In genomic region chr1:83102630-83103071, GRCh38 we compare ENCODE assay signal across 12 cellular contexts.
DNase-seq lines count a peak whose midpoint lies in the region; ATAC-seq and TF ChIP-seq lines count a peak whose summit lies in the region.
"Had no signal": no experiment of that assay in that cellular context is flagged by ENCODE, and none has a peak within 500 bp of the region (broad histone marks: within the 10 kb centered on the region; RNA-seq: fewer than 3 reads in every experiment).

No MANE protein-coding gene starts in this region.

- no peak overlapping the region for H2BK15ac ChIP-seq in mesendoderm (replicated peaks; ENCODE audit: low read depth)

- no peak for TF ChIP-seq CTCF in WERI-Rb-1 (IDR thresholded peaks at IDR 0.05; ENCODE audit: low read depth, low read length)

- H3K79me1 ChIP-seq in mesendoderm (ENCODE audit: low read length): no peaks in the 10 kb centered on the region

- no peak overlapping the region for H3K4me3 ChIP-seq in WERI-Rb-1 (ENCODE audit: low read depth, low read length)
- H3K4me3 ChIP-seq in mesendoderm (ENCODE audit: low read length): no peak overlapping the region
- H3K4me3 ChIP-seq: coronary artery, neural progenitor cell, transverse colon had no signal

- no peak overlapping the region for H3K9ac ChIP-seq in mesendoderm (ENCODE audit: low read length)
- H3K9ac ChIP-seq: neural progenitor cell had no signal

- no peak overlapping the region for H2AK5ac ChIP-seq in mesendoderm (ENCODE audit: low read length)

- no peaks in the 10 kb centered on the region for H3K9me3 ChIP-seq in WERI-Rb-1 (ENCODE audit: severe bottlenecking)
- H3K9me3 ChIP-seq: transverse colon had no signal

- H4K8ac ChIP-seq in mesendoderm (ENCODE audit: low read depth, low read length): no peak overlapping the region

- H3K27me3 ChIP-seq in WERI-Rb-1 (ENCODE audit: insufficient read depth, low read depth, severe bottlenecking): no peaks in the 10 kb centered on the region
- no peaks in the 10 kb centered on the region for H3K27me3 ChIP-seq in mesendoderm (ENCODE audit: insufficient read depth, low read length, poor library complexity)
- H3K27me3 ChIP-seq: neural progenitor cell, transverse colon had no signal

- WGBS in mesendoderm (ENCODE audit: extremely low coverage, insufficient coverage, low lambda C conversion rate): no CpG with 5 or more reads among the region's 2 CpGs

- intact Hi-C loops in posterior vena cava (cut with DNase I): no loop called here

- no peaks in the 10 kb centered on the region for H3K36me3 ChIP-seq in WERI-Rb-1
- no peaks in the 10 kb centered on the region for H3K36me3 ChIP-seq in mesendoderm (ENCODE audit: control insufficient read depth, insufficient read depth, low read length)
- H3K36me3 ChIP-seq: neural progenitor cell, transverse colon had no signal

- no peaks in the 10 kb centered on the region for H3K79me2 ChIP-seq in mesendoderm (ENCODE audit: control insufficient read depth, insufficient read depth, low read length)

- no peak overlapping the region for H4K5ac ChIP-seq in mesendoderm (ENCODE audit: low read length)

- no peaks in the 10 kb centered on the region for H3K4me1 ChIP-seq in mesendoderm (ENCODE audit: control insufficient read depth, low read depth, low read length)
- H3K4me1 ChIP-seq: transverse colon had no signal

- no peak overlapping the region for H3K4ac ChIP-seq in mesendoderm (ENCODE audit: low read depth, low read length)

- no peak overlapping the region for H3K56ac ChIP-seq in mesendoderm (ENCODE audit: low read length)

- no peak overlapping the region for H2BK5ac ChIP-seq in mesendoderm (ENCODE audit: low read length)

- H3K23ac ChIP-seq in mesendoderm (ENCODE audit: low read length): no peak overlapping the region

- H2BK120ac ChIP-seq in mesendoderm (ENCODE audit: low read depth, low read length): no peak overlapping the region

- ATAC-seq in HG03378 (IDR thresholded peaks at IDR 0.05; ENCODE audit: unreplicated experiment) (no peak), GM19395 (IDR thresholded peaks at IDR 0.05; ENCODE audit: unreplicated experiment) (no peak)

- no peak overlapping the region for H3K18ac ChIP-seq in mesendoderm (ENCODE audit: low read length)

- H3K4me2 ChIP-seq in mesendoderm (ENCODE audit: low read length): no peak overlapping the region
- H3K4me2 ChIP-seq: neural progenitor cell had no signal

- DNase-seq in EH (ENCODE audit: low read depth) (peak; percentile 75), NCI-H146 treated with DMSO at 0.1 percent for 48 hours (lab: John Stamatoyannopoulos, UW; ENCODE audit: unreplicated experiment) (peak; percentile 93), WERI-Rb-1 (peak; percentile 28), mesendoderm (peak; percentile 50), COLO829 (ENCODE audit: low spot score) (no peak), posterior vena cava (ENCODE audit: low spot score) (no peak)
- DNase-seq: transverse colon had no signal

- H3K27ac ChIP-seq in WERI-Rb-1 (no peak overlapping the region), mesendoderm (ENCODE audit: low read depth, low read length) (no peak overlapping the region)
- H3K27ac ChIP-seq: coronary artery, neural progenitor cell, transverse colon, VCaP had no signal

Comparison
In these comparisons a context has a peak if more than half of its experiments do, and no peak if none do; other contexts are left out.
1. DNase-seq: peak in EH (single experiment), NCI-H146 treated with DMSO at 0.1 percent for 48 hours (single experiment), WERI-Rb-1 (single experiment) and mesendoderm (single experiment); none in COLO829 (single experiment) and posterior vena cava (single experiment).